Comparison of ENCODE assay signal across 10 cellular contexts in the genomic region with DNA sequence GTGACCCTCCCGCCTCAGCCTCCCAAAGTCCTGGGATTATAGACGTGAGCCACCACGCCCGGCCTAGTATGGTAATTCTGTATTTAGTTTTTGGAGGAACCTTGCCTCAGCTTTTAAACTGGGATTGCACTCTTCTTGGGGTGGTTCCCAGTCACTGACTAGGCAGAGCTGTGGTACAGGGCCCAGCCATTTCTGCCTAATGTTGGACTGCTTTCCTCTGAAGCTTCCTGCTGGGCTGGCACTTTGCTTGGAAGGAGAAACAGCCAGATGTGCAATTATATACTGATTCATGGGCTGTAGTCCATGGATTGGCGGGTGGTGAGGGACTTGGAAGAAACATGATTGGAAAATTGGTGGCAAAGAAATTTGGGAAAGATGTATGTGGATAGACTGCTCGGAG. TPM values are rescaled to one million over a fixed set of nuclear protein-coding genes. Genes with fewer than 3 reads are reported as not detected.
"Had no signal": no experiment of that assay in that cellular context is flagged by ENCODE, and none has a peak within 500 bp of the region (broad histone marks: within the 10 kb centered on the region; RNA-seq: fewer than 3 reads in every experiment).

No MANE protein-coding gene starts in this region.

- H3K9me3 ChIP-seq: HAP-1 had no signal

- H3K36me3 ChIP-seq: HAP-1 had no signal

- H3K4me3 Mint-ChIP-seq: HFFc6 had no signal

- DNase-seq: GOT3, H7, HFFc6, IMR-90, KG1 had no signal

- ATAC-seq: HCT116, K562 had no signal

- H3K9me3 Mint-ChIP-seq: HFFc6 had no signal

- H3K27ac Mint-ChIP-seq: HFFc6 had no signal

- H3K4me3 ChIP-seq: HAP-1, K562 had no signal

RNA-seq across cellular contexts. Expression of a gene that starts 17.6 kb away (rescaled TPM):
- total RNA-seq: H4, HT-29, K562 had no signal
